Comparison of ENCODE assay signal across 22 cellular contexts in genomic region chr3:67624687-67625086, GRCh38.
"Had no signal": no experiment of that assay in that cellular context is flagged by ENCODE, and none has a peak within 500 bp of the region (broad histone marks: within the 10 kb centered on the region; RNA-seq: fewer than 3 reads in every experiment).

No MANE protein-coding gene starts in this region.

- DNase-seq: activated CD4-positive, alpha-beta memory T cell treated with anti-CD3 and anti-CD28 coated beads, Interleukin-2, amount 10 ng/mL, durations not matched to agents 7 days and 5 days; activated CD4-positive, alpha-beta T cell treated with anti-CD3 and anti-CD28 coated beads for 1 hour; activated CD4-positive, alpha-beta T cell treated with anti-CD3 and anti-CD28 coated beads, Interleukin-2, amount 50 U/mL, for 1 hour; activated CD8-positive, alpha-beta memory T cell treated with anti-CD3 and anti-CD28 coated beads, Interleukin-2, amount 50 U/mL, for 48 hours; activated gamma-delta T cell treated with Interleukin-2 at 50 U/mL for 16 hours; activated naive CD4-positive, alpha-beta T cell treated with anti-CD3 and anti-CD28 coated beads, Interleukin-2, amount 50 U/mL, for 16 hours; activated T-cell treated with anti-CD3 and anti-CD28 coated beads, Interleukin-2, amount 50 U/mL, for 4 hours; amygdala; brain microvascular endothelial cell; NCI-H1092; NCI-H1417; NCI-H2029 treated with DMSO at 0.1 percent for 48 hours; NCI-H345; NCI-H510A; NCI-H526 treated with DMSO at 0.1 percent for 48 hours; SIG-M5; T-helper 17 cell; T-helper 9 cell had no signal

- H3K27ac Mint-ChIP-seq: activated CD4-positive, alpha-beta memory T cell treated with anti-CD3 and anti-CD28 coated beads, Interleukin-2, amount 10 ng/mL, durations not matched to agents 7 days and 5 days; activated T-helper 2 cell treated with anti-CD3 and anti-CD28 coated beads, Interferon-gamma antibody, Interleukin-2, Interleukin-4, amounts not matched to agents 10 μg/mL and 5 μg/mL and 100 μg/mL, durations not matched to agents 14 hours and 24 hours and 36 hours; T-helper 17 cell; WTC11 had no signal

- H3K4me1 Mint-ChIP-seq: activated CD4-positive, alpha-beta memory T cell treated with anti-CD3 and anti-CD28 coated beads, Interleukin-2, amount 10 ng/mL, durations not matched to agents 7 days and 5 days had no signal

- H3K9me3 Mint-ChIP-seq: activated T-cell treated with anti-CD3 and anti-CD28 coated beads, Interleukin-2, amount 50 U/mL, for 4 hours; activated T-helper 2 cell treated with anti-CD3 and anti-CD28 coated beads, Interferon-gamma antibody, Interleukin-2, Interleukin-4, amounts not matched to agents 10 μg/mL and 5 μg/mL and 100 μg/mL, durations not matched to agents 14 hours and 24 hours and 36 hours had no signal

- H3K27ac ChIP-seq: brain microvascular endothelial cell, cardiac muscle cell, KMS-11 had no signal

- H3K27me3 ChIP-seq: brain microvascular endothelial cell, cardiac muscle cell had no signal

- H3K27me3 Mint-ChIP-seq: activated CD4-positive, alpha-beta memory T cell treated with anti-CD3 and anti-CD28 coated beads, Interleukin-2, amount 10 ng/mL, durations not matched to agents 7 days and 5 days; T-helper 17 cell had no signal

- ATAC-seq: T-helper 17 cell, WTC11 had no signal

- H3K4me3 Mint-ChIP-seq: activated CD4-positive, alpha-beta memory T cell treated with anti-CD3 and anti-CD28 coated beads, Interleukin-2, amount 10 ng/mL, durations not matched to agents 7 days and 5 days; activated T-cell treated with anti-CD3 and anti-CD28 coated beads, Interleukin-2, amount 50 U/mL, for 4 hours; T-helper 17 cell; WTC11 had no signal
